2 cellular contexts compared by ENCODE assay signal in genomic region chr17:18815924-18816323, GRCh38.
A peak's percentile ranks its signal among the peaks of the same experiment; 100 is the strongest.
TF ChIP-seq lines count a peak whose summit lies in the region.

No MANE protein-coding gene starts in this region.

TF ChIP-seq in HEK293, 187 proteins besides CTCF, POLR2A, EP300 and RAD21:
- TF ChIP-seq ZNF664 (tag by site-specific recombination; IDR thresholded peaks at IDR 0.05) = peak; percentile 58; the same call in 1 of the 2 replicates

TF ChIP-seq in K562, 482 proteins besides CTCF, POLR2A, EP300 and RAD21:
- TF ChIP-seq HMBOX1 (IDR thresholded peaks at IDR 0.05) = peak; percentile 63; the same call in 1 of the 2 replicates
